ENCODE assay signal across 14 cellular contexts in genomic region chr5:181097383-181097753, GRCh38. TPM values are rescaled to one million over a fixed set of nuclear protein-coding genes. Genes with fewer than 3 reads are reported as not detected.
DNase-seq lines count a peak whose midpoint lies in the region; ATAC-seq and TF ChIP-seq lines count a peak whose summit lies in the region.
"Not testable (repeated sequence)": the region's sequence is repeated elsewhere in the genome, so short reads cannot be mapped to it uniquely, and the experiment has no call there.
"Had no signal": no experiment of that assay in that cellular context is flagged by ENCODE, and none has a peak within 500 bp of the region (broad histone marks: within the 10 kb centered on the region; RNA-seq: fewer than 3 reads in every experiment).

No MANE protein-coding gene starts in this region.

- not testable (repeated sequence) for H3K27ac ChIP-seq in RWPE2 (ENCODE audit: poor library complexity, severe bottlenecking); gastroesophageal sphincter

- not testable (repeated sequence) for H3K9me3 ChIP-seq in RWPE2 (ENCODE audit: severe bottlenecking); gastroesophageal sphincter

- H3K4me1 Mint-ChIP-seq in activated CD8-positive, alpha-beta T cell treated with anti-CD3 and anti-CD28 coated beads for 36 hours (ENCODE audit: low read depth), result not testable (repeated sequence)
- peaks cover 20% of the 10 kb centered on the region for H3K4me1 Mint-ChIP-seq in stimulated activated naive CD8-positive, alpha-beta T cell treated with anti-CD3 and anti-CD28 coated beads, Interleukin-15, amount 100 ng/mL, for 72 hours

- TF ChIP-seq CTCF in RWPE2 (IDR thresholded peaks at IDR 0.05; ENCODE audit: poor library complexity, severe bottlenecking); activated CD8-positive, alpha-beta T cell treated with anti-CD3 and anti-CD28 coated beads for 36 hours (IDR thresholded peaks at IDR 0.05); gastroesophageal sphincter (IDR thresholded peaks at IDR 0.05): not testable (repeated sequence)

- H3K4me3 Mint-ChIP-seq in activated CD8-positive, alpha-beta T cell treated with anti-CD3 and anti-CD28 coated beads for 36 hours; stimulated activated naive CD8-positive, alpha-beta T cell treated with anti-CD3 and anti-CD28 coated beads, Interleukin-15, amount 100 ng/mL, for 72 hours: not testable (repeated sequence)

- TF ChIP-seq EP300 in gastroesophageal sphincter (IDR thresholded peaks at IDR 0.05), result not testable (repeated sequence)

- H3K27me3 ChIP-seq in RWPE2 (ENCODE audit: insufficient read depth, poor library complexity, severe bottlenecking), result not testable (repeated sequence)
- H3K27me3 ChIP-seq in gastroesophageal sphincter, result peaks cover 54% of the 10 kb centered on the region

- H3K4me3 ChIP-seq in RWPE2 (ENCODE audit: severe bottlenecking); gastroesophageal sphincter: not testable (repeated sequence)

- not testable (repeated sequence) for H3K36me3 Mint-ChIP-seq in activated CD8-positive, alpha-beta T cell treated with anti-CD3 and anti-CD28 coated beads for 36 hours (ENCODE audit: low read depth); activated naive CD4-positive, alpha-beta T cell treated with anti-CD3 and anti-CD28 coated beads, Interleukin-2, amount 50 U/mL, for 72 hours

- ATAC-seq in HG02885 (IDR thresholded peaks at IDR 0.05; ENCODE audit: poor library complexity, unreplicated experiment) (peak; percentile 11), RWPE2 (ENCODE audit: low read depth) (peak; percentile 34), gastroesophageal sphincter (peak; percentile 13)
- peak; percentile 11 for ATAC-seq in activated CD8-positive, alpha-beta T cell treated with anti-CD3 and anti-CD28 coated beads for 36 hours
- ATAC-seq in activated naive CD4-positive, alpha-beta T cell treated with anti-CD3 and anti-CD28 coated beads, Interleukin-2, amount 50 U/mL, for 72 hours, result peak; percentile 17 to 42
- peak; percentile 30 for ATAC-seq in stimulated activated naive CD8-positive, alpha-beta T cell treated with anti-CD3 and anti-CD28 coated beads, Interleukin-15, amount 100 ng/mL, for 72 hours

- POLR2A ChIA-PET in activated CD8-positive, alpha-beta T cell treated with anti-CD3 and anti-CD28 coated beads for 36 hours (lab: Charles Lee), result not testable (repeated sequence)

- CTCF ChIA-PET in activated CD8-positive, alpha-beta T cell treated with anti-CD3 and anti-CD28 coated beads for 36 hours (lab: Charles Lee), result not testable (repeated sequence)

- not testable (repeated sequence) for TF ChIP-seq POLR2A in gastroesophageal sphincter (IDR thresholded peaks at IDR 0.05)

- WGBS in gastroesophageal sphincter (ENCODE audit: low coverage in 1 of 2), 2 donors, result no CpG with 5 or more reads among the region's 26 CpGs

- peaks cover 36% of the 10 kb centered on the region for H3K27me3 Mint-ChIP-seq in activated CD8-positive, alpha-beta T cell treated with anti-CD3 and anti-CD28 coated beads for 36 hours
- H3K27me3 Mint-ChIP-seq in stimulated activated naive CD8-positive, alpha-beta T cell treated with anti-CD3 and anti-CD28 coated beads, Interleukin-15, amount 100 ng/mL, for 72 hours, result peaks cover 45% of the 10 kb centered on the region

- intact Hi-C loops in activated CD8-positive, alpha-beta T cell treated with anti-CD3 and anti-CD28 coated beads for 36 hours (cut with micrococcal nuclease), result not testable (repeated sequence)

- not testable (repeated sequence) for DNase-seq in RWPE2 (ENCODE audit: low spot score); activated CD8-positive, alpha-beta T cell treated with anti-CD3 and anti-CD28 coated beads for 36 hours; activated naive CD4-positive, alpha-beta T cell treated with anti-CD3 and anti-CD28 coated beads, Interleukin-2, amount 50 U/mL, for 72 hours (ENCODE audit: low spot score in 2 of 2); stimulated activated naive CD8-positive, alpha-beta T cell treated with anti-CD3 and anti-CD28 coated beads, Interleukin-15, amount 100 ng/mL, for 72 hours

- H3K27ac Mint-ChIP-seq in activated CD8-positive, alpha-beta T cell treated with anti-CD3 and anti-CD28 coated beads for 36 hours; activated naive CD4-positive, alpha-beta T cell treated with anti-CD3 and anti-CD28 coated beads, Interleukin-2, amount 50 U/mL, for 72 hours; stimulated activated naive CD8-positive, alpha-beta T cell treated with anti-CD3 and anti-CD28 coated beads, Interleukin-15, amount 100 ng/mL, for 72 hours: not testable (repeated sequence)

- not testable (repeated sequence) for H3K36me3 ChIP-seq in RWPE2 (ENCODE audit: low read depth); gastroesophageal sphincter

- H3K4me1 ChIP-seq in RWPE2 (ENCODE audit: insufficient read depth, poor library complexity, severe bottlenecking); gastroesophageal sphincter: not testable (repeated sequence)

- not testable (repeated sequence) for H3K9me3 Mint-ChIP-seq in activated CD8-positive, alpha-beta T cell treated with anti-CD3 and anti-CD28 coated beads for 36 hours; activated naive CD4-positive, alpha-beta T cell treated with anti-CD3 and anti-CD28 coated beads, Interleukin-2, amount 50 U/mL, for 72 hours; stimulated activated naive CD8-positive, alpha-beta T cell treated with anti-CD3 and anti-CD28 coated beads, Interleukin-15, amount 100 ng/mL, for 72 hours

RNA-seq across cellular contexts. Expression of gene OR2V1, which starts 33.6 kb away (rescaled TPM):
- total RNA-seq in activated CD8-positive, alpha-beta T cell treated with anti-CD3 and anti-CD28 coated beads for 36 hours, result not detected
- not detected for total RNA-seq in activated naive CD4-positive, alpha-beta T cell treated with anti-CD3 and anti-CD28 coated beads, Interleukin-2, amount 50 U/mL, for 72 hours
- under 1 TPM in 1 of 4 donors, not detected in 3; 0.12 TPM for total RNA-seq in gastroesophageal sphincter
- total RNA-seq: A172; A673; Calu3; CD4-positive, alpha-beta memory T cell; Daoy; G401; H1; H7 had no signal

RNA-seq across cellular contexts. Expression of gene OR2V2, which starts 50.0 kb away (rescaled TPM):
- not detected for total RNA-seq in activated CD8-positive, alpha-beta T cell treated with anti-CD3 and anti-CD28 coated beads for 36 hours
- not detected for total RNA-seq in activated naive CD4-positive, alpha-beta T cell treated with anti-CD3 and anti-CD28 coated beads, Interleukin-2, amount 50 U/mL, for 72 hours
- total RNA-seq in gastroesophageal sphincter, result under 1 TPM in 1 of 4 donors, not detected in 3; 0.08 TPM
- total RNA-seq: A172; A673; Calu3; CD4-positive, alpha-beta memory T cell; Daoy; G401; H1; H7 had no signal

RNA-seq across cellular contexts. Expression of gene BTNL9, which starts 57.3 kb away (rescaled TPM):
- total RNA-seq in activated CD8-positive, alpha-beta T cell treated with anti-CD3 and anti-CD28 coated beads for 36 hours, result not detected
- under 1 TPM in 1 of 2 donors, not detected in 1; 0.41 TPM for total RNA-seq in activated naive CD4-positive, alpha-beta T cell treated with anti-CD3 and anti-CD28 coated beads, Interleukin-2, amount 50 U/mL, for 72 hours
- 10 to 100 TPM in 3 of 4 donors, 1 to 10 TPM in 1; 7.5 to 18.6 (median 15.0) TPM for total RNA-seq in gastroesophageal sphincter
- total RNA-seq: A172; A673; CD4-positive, alpha-beta memory T cell had no signal

Comparison
In these comparisons a context has a peak if more than half of its experiments do, and no peak if none do; other contexts are left out.
1. RNA of gene BTNL9, which starts 57.3 kb away (total RNA-seq): 7.5 to 18.6 TPM in gastroesophageal sphincter; 0.41 TPM in activated naive CD4-positive, alpha-beta T cell treated with anti-CD3 and anti-CD28 coated beads, Interleukin-2, amount 50 U/mL, for 72 hours and not detected in activated CD8-positive, alpha-beta T cell treated with anti-CD3 and anti-CD28 coated beads for 36 hours; every median in the first group is over 4 times any median in the second.
2. Peak in every context shown above with its lines, with median percentiles within 50 percentile points of each other: ATAC-seq.